Comparison of ENCODE assay signal across 35 cellular contexts in genomic region chr14:23712287-23712686, GRCh38.
"Had no signal": no experiment of that assay in that cellular context is flagged by ENCODE, and none has a peak within 500 bp of the region (broad histone marks: within the 10 kb centered on the region; RNA-seq: fewer than 3 reads in every experiment).

No MANE protein-coding gene starts in this region.

- H3K36me3 ChIP-seq: MG63 had no signal

- DNase-seq: Karpas-422, Kasumi-1, MG63, MM.1S, MV-4-11, NCI-H1048, NCI-H1092, NCI-H1092 treated with DMSO at 0.1 percent for 48 hours, NCI-H1105, NCI-H1105 treated with DMSO at 0.1 percent for 48 hours, NCI-H1417, NCI-H1417 treated with DMSO at 0.1 percent for 48 hours, NCI-H1436, NCI-H1436 treated with DMSO at 0.1 percent for 48 hours, NCI-H146, NCI-H1694, NCI-H1694 treated with DMSO at 0.1 percent for 48 hours, NCI-H187, NCI-H187 treated with DMSO at 0.1 percent for 48 hours, NCI-H1930, NCI-H2029, NCI-H2029 treated with DMSO at 0.1 percent for 48 hours, NCI-H2081, NCI-H2081 treated with DMSO at 0.1 percent for 48 hours, NCI-H2107, NCI-H2171, NCI-H2171 treated with DMSO at 0.1 percent for 48 hours, NCI-H2227 treated with DMSO at 0.1 percent for 48 hours, NCI-H226, NCI-H345, NCI-H446, NCI-H446 treated with DMSO at 0.1 percent for 48 hours, NCI-H510A, NCI-H510A treated with DMSO at 0.1 percent for 48 hours, NCI-H524 had no signal

- H3K9me3 ChIP-seq: MG63 had no signal

- H3K27me3 ChIP-seq: MG63 had no signal

- H3K4me3 ChIP-seq: MG63 had no signal
